Comparison of ENCODE assay signal across 9 cellular contexts in genomic region chr9:128911529-128912035, GRCh38. TPM values are rescaled to one million over a fixed set of nuclear protein-coding genes. Genes with fewer than 3 reads are reported as not detected.
DNase-seq lines count a peak whose midpoint lies in the region; ATAC-seq, FAIRE-seq and TF ChIP-seq lines count a peak whose summit lies in the region.
"Had no signal": no experiment of that assay in that cellular context is flagged by ENCODE, and none has a peak within 500 bp of the region (broad histone marks: within the 10 kb centered on the region; RNA-seq: fewer than 3 reads in every experiment).

No MANE protein-coding gene starts in this region.

- H3K27me3 ChIP-seq in PC-3 (ENCODE audit: low read length) (no peaks in the 10 kb centered on the region), small intestine (ENCODE audit: control insufficient read depth in 2 of 2, insufficient read depth in 2 of 2, low read length in 2 of 2) (no peaks in the 10 kb centered on the region)
- H3K27me3 ChIP-seq in naive thymus-derived CD4-positive, alpha-beta T cell (ENCODE audit: control insufficient read depth in 2 of 2, insufficient read depth in 2 of 2, low read length in 2 of 2), result no peaks in the 10 kb centered on the region

- H3K9ac ChIP-seq in PC-3 (ENCODE audit: low read length), result peak overlapping the region; percentile 78

- peaks cover 32 to 67% (median 48%) of the 10 kb centered on the region in 7 donors for H3K4me1 Mint-ChIP-seq in naive thymus-derived CD4-positive, alpha-beta T cell

- H3K79me2 ChIP-seq in PC-3 (ENCODE audit: low read length), result peaks cover 59% of the 10 kb centered on the region

- H3K27me3 Mint-ChIP-seq in naive thymus-derived CD4-positive, alpha-beta T cell, result no peaks in the 10 kb centered on the region

- H3K36me3 ChIP-seq in PC-3 (ENCODE audit: low read depth, low read length), result peaks cover 27% of the 10 kb centered on the region
- H3K36me3 ChIP-seq in naive thymus-derived CD4-positive, alpha-beta T cell (ENCODE audit: control insufficient read depth in 2 of 3, insufficient read depth in 3 of 3, low read length in 3 of 3), result peaks cover 10 to 60% (median 29%) of the 10 kb centered on the region in 3 experiments
- peaks cover 17 to 20% of the 10 kb centered on the region in 2 donors for H3K36me3 ChIP-seq in small intestine (ENCODE audit: control insufficient read depth in 2 of 2, insufficient read depth in 2 of 2, low read length in 2 of 2)

- H3K9me3 ChIP-seq in PC-3 (ENCODE audit: low read length) (no peaks in the 10 kb centered on the region), small intestine (ENCODE audit: control insufficient read depth, low read depth) (no peaks in the 10 kb centered on the region)
- no peaks in the 10 kb centered on the region for H3K9me3 ChIP-seq in naive thymus-derived CD4-positive, alpha-beta T cell (ENCODE audit: control insufficient read depth in 2 of 3, low read length in 3 of 3)

- no peaks in the 10 kb centered on the region for H3K9me2 ChIP-seq in PC-3 (replicated peaks; ENCODE audit: low read length)

- DNase-seq in AG08395 (ENCODE audit: low spot score) (peak; percentile 69), PC-3 (peak; percentile 81), small intestine (no peak), MV-4-11 (lab: John Stamatoyannopoulos, UW) (no peak)
- no peak for DNase-seq in naive thymus-derived CD4-positive, alpha-beta T cell

- POLR2A ChIA-PET in PC-3 (lab: Charles Lee; ENCODE audit: unreplicated experiment), result interaction anchor here (0.6 kb wide), 1 partner anchor 56 kb away, joined by 10 read pairs; no protein-coding TSS in a partner anchor
- POLR2A ChIA-PET in naive thymus-derived CD4-positive, alpha-beta T cell (lab: Charles Lee), result interaction anchor here (2.0 kb wide), 1 partner anchor 9 kb away, joined by 7 read pairs; no protein-coding TSS in a partner anchor

- CTCF ChIA-PET in PC-3 (lab: Charles Lee), result no interaction called here
- CTCF ChIA-PET in naive thymus-derived CD4-positive, alpha-beta T cell (lab: Charles Lee), result interaction anchor here (1.0 kb wide), 1 partner anchor 17 kb away, joined by 3 read pairs; no protein-coding TSS in a partner anchor

- no peaks in the 10 kb centered on the region for H4K20me1 ChIP-seq in PC-3 (ENCODE audit: low read length)

- peak overlapping the region; percentile 58 for H3K4me2 ChIP-seq in PC-3 (ENCODE audit: low read length)

- no peaks in the 10 kb centered on the region for H3F3A ChIP-seq in PC-3 (ENCODE audit: low read length, unreplicated experiment)

- H3K27ac ChIP-seq in PC-3 (ENCODE audit: low read length) (peak overlapping the region; percentile 99), small intestine (ENCODE audit: low read depth in 1 of 2, low read length in 1 of 2) (peak overlapping the region in 1 of 2 donors; percentile 81)
- peak overlapping the region; percentile 10 for H3K27ac ChIP-seq in naive thymus-derived CD4-positive, alpha-beta T cell (ENCODE audit: low read depth, low read length)

- H3K4me1 ChIP-seq in PC-3 (ENCODE audit: insufficient read depth, low read length) (peaks cover 41% of the 10 kb centered on the region), small intestine (ENCODE audit: control insufficient read depth in 2 of 2, insufficient read depth in 1 of 2, low read depth in 1 of 2, low read length in 1 of 2) (peaks cover 0 to 16% of the 10 kb centered on the region in 2 donors)
- H3K4me1 ChIP-seq in naive thymus-derived CD4-positive, alpha-beta T cell (ENCODE audit: control insufficient read depth in 2 of 2, insufficient read depth in 2 of 2, low read length in 2 of 2), result peaks cover 5 to 42% of the 10 kb centered on the region in 2 donors

- no TSS peak for BruUV-seq in PC-3 (replicated peaks; lab: Mats Ljungman, UMichigan)

- no peak for TF ChIP-seq CTCF in PC-3 (conservative IDR thresholded peaks at IDR 0.05; ENCODE audit: low read depth, low read length)

- 54 to 72% (median 66%) methylated on average over 8 of the region's 8 CpGs for WGBS in small intestine, 3 donors

- H3K4me3 ChIP-seq in PC-3 (ENCODE audit: low read length), result no peak overlapping the region
- no peak overlapping the region for H3K4me3 ChIP-seq in naive thymus-derived CD4-positive, alpha-beta T cell (ENCODE audit: low read length)
- H3K4me3 ChIP-seq in small intestine (ENCODE audit: low read depth in 1 of 2, low read length in 2 of 2), result no peak overlapping the region

- H3K4me3 Mint-ChIP-seq in naive thymus-derived CD4-positive, alpha-beta T cell, result peak overlapping the region in 5 of 10 donors; percentile 12 to 80 (median 25)

- intact Hi-C loops in PC-3 (cut with micrococcal nuclease), result no loop called here
- intact Hi-C loops in naive thymus-derived CD4-positive, alpha-beta T cell (cut with micrococcal nuclease), result no loop called here

- H3K27ac Mint-ChIP-seq in naive thymus-derived CD4-positive, alpha-beta T cell, result peak overlapping the region in 8 of 9 donors; percentile 38 to 85 (median 78)

- no peak for FAIRE-seq in small intestine (lab: Jason Lieb, UNC)
- FAIRE-seq: G401.6 had no signal

- H3K36me3 Mint-ChIP-seq in naive thymus-derived CD4-positive, alpha-beta T cell, result peaks cover 15 to 38% (median 24%) of the 10 kb centered on the region in 5 donors

- H2AFZ ChIP-seq in PC-3 (ENCODE audit: low read length), result no peak overlapping the region

- no peaks in the 10 kb centered on the region for H3K9me3 Mint-ChIP-seq in naive thymus-derived CD4-positive, alpha-beta T cell

- ATAC-seq in PC-3, result peak; percentile 47
- ATAC-seq in esophagus mucosa, result peak; percentile 18
- no peak for ATAC-seq in naive thymus-derived CD4-positive, alpha-beta T cell
- ATAC-seq in HG03175 (IDR thresholded peaks at IDR 0.05; ENCODE audit: unreplicated experiment), result no peak
- no peak for ATAC-seq in HG03095 (IDR thresholded peaks at IDR 0.05; ENCODE audit: unreplicated experiment)

RNA-seq across cellular contexts. Expression of gene PHYHD1, which starts 9.2 kb away (rescaled TPM):
- total RNA-seq in PC-3 (2014; rRNA removed) (1.6 TPM in 1 of 2 replicates, not detected in the other), esophagus mucosa (12.4 TPM)
- 1 to 10 TPM; 1.1 to 3.2 (median 3.1) TPM for total RNA-seq in naive thymus-derived CD4-positive, alpha-beta T cell
- polyA plus RNA-seq in naive thymus-derived CD4-positive, alpha-beta T cell, result 1 to 10 TPM; 3.0 to 5.1 TPM
- polyA plus RNA-seq in small intestine, result 1 to 10 TPM; 1.1 to 6.5 (median 3.2) TPM

RNA-seq across cellular contexts. Expression of gene LRRC8A, which starts 29.6 kb away (rescaled TPM):
- total RNA-seq in PC-3 (2014; rRNA removed), result 58.9 and 65.5 TPM in 2 replicates
- total RNA-seq in esophagus mucosa, result 75.8 TPM
- 10 to 100 TPM; 31.3 to 48.8 (median 34.5) TPM for total RNA-seq in naive thymus-derived CD4-positive, alpha-beta T cell
- 10 to 100 TPM; 24.2 to 54.0 TPM for polyA plus RNA-seq in naive thymus-derived CD4-positive, alpha-beta T cell
- 10 to 100 TPM in 1 of 3 donors, 1 to 10 TPM in 2; 4.1 to 28.4 (median 5.6) TPM for polyA plus RNA-seq in small intestine

RNA-seq across cellular contexts. Expression of gene KYAT1, which starts 29.8 kb away (rescaled TPM):
- total RNA-seq in PC-3 (2014; rRNA removed) (7.4 and 12.9 TPM in 2 replicates), esophagus mucosa (3.7 TPM)
- 10 to 100 TPM in 4 of 5 experiments, 1 to 10 TPM in 1; 7.2 to 18.2 (median 14.8) TPM for total RNA-seq in naive thymus-derived CD4-positive, alpha-beta T cell
- 10 to 100 TPM in 1 of 2 donors, 1 to 10 TPM in 1; 9.8 to 14.2 TPM for polyA plus RNA-seq in naive thymus-derived CD4-positive, alpha-beta T cell
- polyA plus RNA-seq in small intestine, result 1 to 10 TPM; 4.1 to 5.6 (median 4.9) TPM

RNA-seq across cellular contexts. Expression of gene DOLK, which starts 35.8 kb away (rescaled TPM):
- total RNA-seq in PC-3 (2014; rRNA removed) (17.9 and 23.7 TPM in 2 replicates), esophagus mucosa (9.2 TPM)
- total RNA-seq in naive thymus-derived CD4-positive, alpha-beta T cell, result 10 to 100 TPM in 2 of 5 experiments, 1 to 10 TPM in 3; 6.0 to 12.8 (median 9.5) TPM
- 10 to 100 TPM in 1 of 2 donors, 1 to 10 TPM in 1; 7.6 to 10.5 TPM for polyA plus RNA-seq in naive thymus-derived CD4-positive, alpha-beta T cell
- polyA plus RNA-seq in small intestine, result 10 to 100 TPM in 1 of 3 donors, 1 to 10 TPM in 2; 2.9 to 13.8 (median 4.6) TPM

RNA-seq across cellular contexts. Expression of gene NUP188, which starts 35.9 kb away (rescaled TPM):
- total RNA-seq in PC-3 (2014; rRNA removed), result 48.0 and 52.0 TPM in 2 replicates
- 43.5 TPM for total RNA-seq in esophagus mucosa
- total RNA-seq in naive thymus-derived CD4-positive, alpha-beta T cell, result 10 to 100 TPM; 55.7 to 98.7 (median 63.7) TPM
- polyA plus RNA-seq in naive thymus-derived CD4-positive, alpha-beta T cell, result 10 to 100 TPM; 24.8 to 39.5 TPM
- 10 to 100 TPM in 1 of 3 donors, 1 to 10 TPM in 2; 4.9 to 14.9 (median 4.9) TPM for polyA plus RNA-seq in small intestine

Comparison
In these comparisons a context has a peak if more than half of its experiments do, and no peak if none do; other contexts are left out.
1. DNase-seq: peak in AG08395 (single experiment) and PC-3 (single experiment); none in naive thymus-derived CD4-positive, alpha-beta T cell (0 of 9), small intestine (single experiment) and MV-4-11 (single experiment).
2. ATAC-seq: peak in PC-3 (single experiment) and esophagus mucosa (single experiment); none in naive thymus-derived CD4-positive, alpha-beta T cell (single experiment), HG03175 (single experiment) and HG03095 (single experiment).